Comparison of ENCODE assay signal across 21 cellular contexts in the genomic region with DNA sequence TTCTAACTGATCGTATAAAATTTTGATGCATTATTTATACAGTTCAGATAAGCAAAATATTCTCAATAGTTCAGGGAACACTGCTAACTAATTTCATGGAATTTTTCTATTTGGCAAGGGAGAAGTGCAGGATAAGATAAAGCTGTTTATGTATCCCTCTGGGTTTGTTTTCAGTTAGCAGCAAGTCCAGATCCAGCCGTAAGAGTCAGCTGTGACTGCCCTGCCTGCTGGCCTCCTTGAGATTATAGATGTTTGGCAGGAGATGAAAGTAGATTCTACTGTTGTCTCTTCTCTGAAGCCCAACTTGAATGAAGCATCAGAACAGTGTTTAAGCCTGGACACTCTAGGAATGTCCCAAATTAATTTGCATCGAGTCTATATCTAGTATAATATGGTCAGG. TPM values are rescaled to one million over a fixed set of nuclear protein-coding genes. Genes with fewer than 3 reads are reported as not detected.
A peak's percentile ranks its signal among the peaks of the same experiment; 100 is the strongest.
DNase-seq lines count a peak whose midpoint lies in the region; ATAC-seq, FAIRE-seq and TF ChIP-seq lines count a peak whose summit lies in the region.
"Had no signal": no experiment of that assay in that cellular context is flagged by ENCODE, and none has a peak within 500 bp of the region (broad histone marks: within the 10 kb centered on the region; RNA-seq: fewer than 3 reads in every experiment).

No MANE protein-coding gene starts in this region.

- H3K9me3 ChIP-seq in IMR-90 (ENCODE audit: control insufficient read depth, insufficient read depth, low read length), result no peaks in the 10 kb centered on the region
- no peaks in the 10 kb centered on the region for H3K9me3 ChIP-seq in ovary
- H3K9me3 ChIP-seq: HAP-1, Peyer's patch had no signal

- POLR2A ChIA-PET in IMR-90 (lab: Charles Lee; ENCODE audit: unreplicated experiment), result no interaction called here

- no peaks in the 10 kb centered on the region for H4K20me1 ChIP-seq in IMR-90 (ENCODE audit: insufficient read depth, low read length)

- no peak overlapping the region for H2BK120ac ChIP-seq in IMR-90 (ENCODE audit: low read depth, low read length)

- H3K27ac ChIP-seq in IMR-90 (ENCODE audit: insufficient read depth, low read length) (no peak overlapping the region), ovary (peak overlapping the region in 1 of 2 donors; percentile 55)
- H3K27ac ChIP-seq: Peyer's patch had no signal

- peaks cover 27 to 29% of the 10 kb centered on the region in 2 experiments for H3K79me1 ChIP-seq in IMR-90 (ENCODE audit: low read depth in 1 of 2, low read length in 2 of 2)

- DNase-seq in IMR-90 (peak; percentile 18), left cardiac atrium (no peak), ovary (peak; percentile 21 to 59 (median 39)), SKM-1 (lab: John Stamatoyannopoulos, UW; ENCODE audit: unreplicated experiment) (no peak), HK-2 (ENCODE audit: unreplicated experiment) (no peak), A172 (ENCODE audit: low spot score) (no peak)
- DNase-seq: activated CD4-positive, alpha-beta memory T cell treated with anti-CD3 and anti-CD28 coated beads for 36 hours; activated naive CD4-positive, alpha-beta T cell treated with Interleukin-2 at 50 U/mL for 16 hours; activated T-cell treated with anti-CD3 and anti-CD28 coated beads for 4 hours; C1 segment of cervical spinal cord; Karpas-422; left colon; NCI-H1092; NCI-H2029 treated with DMSO at 0.1 percent for 48 hours; Peyer's patch; stimulated activated CD8-positive, alpha-beta memory T cell treated with anti-CD3 and anti-CD28 coated beads, Interleukin-4, amount 100 ng/mL, for 48 hours; T-helper 2 cell had no signal

- H3K36me3 ChIP-seq in IMR-90 (ENCODE audit: control insufficient read depth, insufficient read depth, low read length), result peaks cover 10% of the 10 kb centered on the region
- H3K36me3 ChIP-seq in ovary, result no peaks in the 10 kb centered on the region
- H3K36me3 ChIP-seq: HAP-1 had no signal

- H3K9ac ChIP-seq in IMR-90 (ENCODE audit: low read depth, low read length), result no peak overlapping the region

- H3K4me1 ChIP-seq in IMR-90 (ENCODE audit: control insufficient read depth, insufficient read depth, low read length) (0 out of 2 replicates have a peak, but pooled peaks cover 2% of the 10 kb centered on the region), ovary (ENCODE audit: insufficient read depth) (peaks cover 3% of the 10 kb centered on the region)
- H3K4me1 ChIP-seq: HAP-1, Peyer's patch had no signal

- H3K23ac ChIP-seq in IMR-90 (ENCODE audit: low read depth, low read length), result no peak overlapping the region

- FAIRE-seq in colon (lab: Jason Lieb, UNC), result peak; percentile 51
- FAIRE-seq: GM18507 had no signal

- H2BK20ac ChIP-seq in IMR-90 (ENCODE audit: low read depth, low read length), result no peak overlapping the region

- no peak for TF ChIP-seq RAD21 in IMR-90 (IDR thresholded peaks at IDR 0.05; ENCODE audit: low read length)

- no peaks in the 10 kb centered on the region for H3K27me3 ChIP-seq in IMR-90 (ENCODE audit: control insufficient read depth, insufficient read depth, low read length)
- H3K27me3 ChIP-seq in ovary, result no peaks in the 10 kb centered on the region
- H3K27me3 ChIP-seq: Peyer's patch had no signal

- intact Hi-C loops in IMR-90 (cut with micrococcal nuclease) (no loop called here), left cardiac atrium (cut with DNase I) (no loop called here), ovary (cut with DNase I) (no loop called here)

- TF ChIP-seq CTCF in IMR-90 (conservative IDR thresholded peaks at IDR 0.05; ENCODE audit: low read depth, low read length) (no peak), ovary (IDR thresholded peaks at IDR 0.05) (no peak)

- no TSS peak for BruUV-seq in IMR-90 (replicated peaks; lab: Mats Ljungman, UMichigan)

- H3K4me3 ChIP-seq in IMR-90 (ENCODE audit: insufficient read depth, low read depth, low read length), result no peak overlapping the region
- no peak overlapping the region for H3K4me3 ChIP-seq in ovary
- H3K4me3 ChIP-seq: HAP-1, Peyer's patch had no signal

- H4K8ac ChIP-seq in IMR-90 (ENCODE audit: low read depth in 2 of 2, low read length in 2 of 2), result 0 out of 4 replicates have a peak overlapping the region, but pooled peaks of 1 of the 2 experiments have one; percentile 3

- H3K14ac ChIP-seq in IMR-90 (replicated peaks; ENCODE audit: low read depth, low read length), result no peak overlapping the region

- CTCF ChIA-PET in IMR-90 (lab: Yijun Ruan, JAX), result no interaction called here

- ATAC-seq in IMR-90 (ENCODE audit: low read depth), result peak; percentile 60
- peak; percentile 80 to 86 for ATAC-seq in left cardiac atrium
- no peak for ATAC-seq in GM18909 (IDR thresholded peaks at IDR 0.05; ENCODE audit: poor library complexity, unreplicated experiment)
- ATAC-seq: left colon had no signal

- no peak overlapping the region for H2BK5ac ChIP-seq in IMR-90 (ENCODE audit: low read depth, low read length, poor library complexity, severe bottlenecking)

- H2AK9ac ChIP-seq in IMR-90 (replicated peaks; ENCODE audit: low read depth, low read length, poor library complexity), result no peak overlapping the region

- no peak overlapping the region for H3K4ac ChIP-seq in IMR-90 (ENCODE audit: low read depth, low read length)

- no peak overlapping the region for H4K5ac ChIP-seq in IMR-90 (ENCODE audit: low read depth, low read length)

- TF ChIP-seq EP300 in ovary (IDR thresholded peaks at IDR 0.05), result no peak

- dilution Hi-C loops in IMR-90 (cut with HindIII; ENCODE audit: low sequenced_read_pairs, unreplicated experiment), result no loop called here

- H3K56ac ChIP-seq in IMR-90 (ENCODE audit: extremely low read depth, insufficient read depth, low read length), result no peak overlapping the region

- in situ Hi-C loops in IMR-90 (cut with MboI; ENCODE audit: low sequenced_read_pairs), result no loop called here

- no CpG with 5 or more reads among the region's 3 CpGs for WGBS in IMR-90 (ENCODE audit: extremely low coverage in 2 of 2, insufficient read length in 1 of 2), 2 experiments
- WGBS in ovary, 3 donors, result 6 to 17% (median 12%) methylated on average over 3 of the region's 3 CpGs

- H2AK5ac ChIP-seq in IMR-90 (ENCODE audit: low read depth, low read length), result no peak overlapping the region

- H3K18ac ChIP-seq in IMR-90 (ENCODE audit: low read depth, low read length), result no peak overlapping the region

- no peak overlapping the region for H2BK15ac ChIP-seq in IMR-90 (ENCODE audit: low read depth, low read length)

- no peak for TF ChIP-seq POLR2A in IMR-90 (IDR thresholded peaks at IDR 0.05; ENCODE audit: low read depth, low read length)
- TF ChIP-seq POLR2A in ovary (IDR thresholded peaks at IDR 0.05), result no peak

- peaks cover 7% of the 10 kb centered on the region for H3K9me1 ChIP-seq in IMR-90 (ENCODE audit: insufficient read depth, low read length)

- H2AFZ ChIP-seq in IMR-90 (replicated peaks; ENCODE audit: low read length, poor library complexity), result no peak overlapping the region

- no peak overlapping the region for H4K91ac ChIP-seq in IMR-90 (ENCODE audit: insufficient read depth, low read depth, low read length)

- H3K4me2 ChIP-seq in IMR-90 (ENCODE audit: low read depth, low read length), result no peak overlapping the region

TF ChIP-seq in IMR-90, 13 proteins besides CTCF, POLR2A, EP300 and RAD21:
- TF ChIP-seq, protein P1, sequence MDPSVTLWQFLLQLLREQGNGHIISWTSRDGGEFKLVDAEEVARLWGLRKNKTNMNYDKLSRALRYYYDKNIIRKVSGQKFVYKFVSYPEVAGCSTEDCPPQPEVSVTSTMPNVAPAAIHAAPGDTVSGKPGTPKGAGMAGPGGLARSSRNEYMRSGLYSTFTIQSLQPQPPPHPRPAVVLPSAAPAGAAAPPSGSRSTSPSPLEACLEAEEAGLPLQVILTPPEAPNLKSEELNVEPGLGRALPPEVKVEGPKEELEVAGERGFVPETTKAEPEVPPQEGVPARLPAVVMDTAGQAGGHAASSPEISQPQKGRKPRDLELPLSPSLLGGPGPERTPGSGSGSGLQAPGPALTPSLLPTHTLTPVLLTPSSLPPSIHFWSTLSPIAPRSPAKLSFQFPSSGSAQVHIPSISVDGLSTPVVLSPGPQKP (IDR thresholded peaks at IDR 0.05; ENCODE audit: borderline replicate concordance, low read depth, low read length), result no peak
- TF ChIP-seq CEBPB (IDR thresholded peaks at IDR 0.05; ENCODE audit: low read depth, low read length), result no peak
- no peak for TF ChIP-seq SMC3 (IDR thresholded peaks at IDR 0.05; ENCODE audit: low read depth, low read length)
- no peak for TF ChIP-seq NFE2L2 (IDR thresholded peaks at IDR 0.05; ENCODE audit: low read depth, low read length)
- TF ChIP-seq RCOR1 (IDR thresholded peaks at IDR 0.05; ENCODE audit: insufficient replicate concordance, low read length), result no peak
- TF ChIP-seq BHLHE40 (IDR thresholded peaks at IDR 0.05; ENCODE audit: low read depth, low read length), result no peak
- no peak for TF ChIP-seq MAZ (IDR thresholded peaks at IDR 0.05; ENCODE audit: borderline replicate concordance, low read depth, low read length)

RNA-seq across cellular contexts. Expression of a gene that starts 29.5 kb away (rescaled TPM):
- total RNA-seq in IMR-90 (2012; rRNA removed) (88.5 and 115 TPM in 2 replicates), left cardiac atrium (10 to 100 TPM; 39.3 to 49.8 TPM), ovary (100 to 1,000 TPM in 3 of 7 donors, 10 to 100 TPM in 4; 78.3 to 230 (median 88.7) TPM)
- polyA plus RNA-seq in IMR-90 (2012; rRNA removed) (36.5 and 46.8 TPM in 2 replicates), ovary (100 to 1,000 TPM in 1 of 2 donors, 10 to 100 TPM in 1; 64.4 to 231 TPM)
- 7.4 and 14.9 TPM in 2 replicates for polyA plus RNA-seq in IMR-90 (2012; cell fraction: cytosol; rRNA removed)
- 3.8 and 22.8 TPM in 2 replicates for polyA plus RNA-seq in IMR-90 (2012; cell fraction: nucleus; rRNA removed; ENCODE audit: low replicate concordance)
- total RNA-seq in A172 (2014; rRNA removed; shearing (Covaris generic)), result 29.2 and 33.1 TPM in 2 replicates

Comparison
In these comparisons a context has a peak if more than half of its experiments do, and no peak if none do; other contexts are left out.
1. DNase-seq: peak in IMR-90 (single experiment) and ovary (5 of 5); none in left cardiac atrium (single experiment), SKM-1 (single experiment), HK-2 (single experiment) and A172 (single experiment).